ENCODE assay signal across 8 cellular contexts in the genomic region with DNA sequence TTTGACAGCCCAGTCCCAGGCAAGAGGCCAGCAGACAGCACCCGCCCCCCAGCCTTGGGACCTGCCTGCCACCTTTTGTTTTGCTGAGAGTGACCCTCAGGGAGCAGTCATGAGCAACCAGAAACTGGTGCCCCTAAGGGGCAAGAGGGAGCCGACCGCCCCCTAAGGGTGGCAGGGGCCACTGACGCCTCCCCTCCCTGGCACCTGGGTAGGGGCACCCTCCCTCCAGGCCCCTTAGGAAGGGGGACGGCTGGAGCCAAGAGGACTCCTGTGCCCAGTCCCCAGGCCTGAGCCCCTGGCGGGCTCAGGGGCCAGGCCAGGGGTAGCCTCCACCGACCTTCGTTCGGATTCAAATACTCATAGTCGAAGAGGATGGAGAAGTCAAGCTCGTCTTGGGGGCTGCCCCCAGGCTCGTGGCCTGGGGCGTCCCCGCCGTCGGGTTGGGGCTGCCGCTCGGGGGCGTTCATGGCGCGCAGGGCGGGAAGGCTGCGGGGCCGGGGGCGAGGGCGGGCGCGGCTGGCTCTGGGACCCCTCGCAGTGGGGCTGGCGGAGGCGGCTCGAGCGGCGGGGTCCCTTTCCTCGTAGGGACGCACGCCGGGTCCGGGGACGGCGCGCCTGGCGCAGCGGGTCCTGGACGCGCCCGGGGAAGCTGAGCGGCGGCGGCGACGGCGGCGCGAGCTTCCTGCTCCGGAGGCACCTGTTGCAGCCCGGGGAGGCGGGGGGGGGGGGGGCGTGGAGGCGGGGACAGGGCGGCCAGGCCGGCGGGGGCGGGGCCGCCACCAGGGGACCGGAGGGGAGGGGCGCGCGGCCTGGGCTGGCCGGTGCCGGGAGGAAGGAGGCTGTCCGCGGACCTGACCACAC. TPM values are rescaled to one million over a fixed set of nuclear protein-coding genes. Genes with fewer than 3 reads are reported as not detected.
DNase-seq lines count a peak whose midpoint lies in the region; ATAC-seq and TF ChIP-seq lines count a peak whose summit lies in the region.

A gene (minus strand): TSS at position 687 of the 861 bp plus-strand sequence. CDS start 220 bp downstream, at position 467.

- TF ChIP-seq CTCF in kidney epithelial cell (IDR thresholded peaks at IDR 0.05; ENCODE audit: insufficient read depth, low read length, poor library complexity, severe bottlenecking) = peak; percentile 36

- peaks cover 31 to 37% of the 10 kb centered on the region in 2 donors for H3K36me3 Mint-ChIP-seq in activated naive CD4-positive, alpha-beta T cell treated with anti-CD3 and anti-CD28 coated beads, Interleukin-2, amount 50 U/mL, for 72 hours

- H3K4me3 ChIP-seq in kidney epithelial cell (ENCODE audit: low read depth, low read length) = peak within 1 kb of the TSS; percentile 32

- peak within 1 kb of the TSS; percentile 98 for H3K27ac Mint-ChIP-seq in activated naive CD4-positive, alpha-beta T cell treated with anti-CD3 and anti-CD28 coated beads, Interleukin-2, amount 50 U/mL, for 72 hours

- peak; percentile 34 for DNase-seq in NCI-H748 (lab: John Stamatoyannopoulos, UW; ENCODE audit: unreplicated experiment)
- DNase-seq in NCI-H748 treated with DMSO at 0.1 percent for 48 hours (lab: John Stamatoyannopoulos, UW) = no peak
- peak; percentile 52 to 84 for DNase-seq in activated naive CD4-positive, alpha-beta T cell treated with anti-CD3 and anti-CD28 coated beads, Interleukin-2, amount 50 U/mL, for 72 hours (ENCODE audit: low spot score in 2 of 2)
- DNase-seq in kidney epithelial cell (ENCODE audit: low read depth) = no peak
- peak; percentile 39 for DNase-seq in stimulated activated CD8-positive, alpha-beta memory T cell treated with anti-CD3 and anti-CD28 coated beads, Interleukin-12 subunit alpha, Interleukin-12 subunit beta, amount 100 ng/mL, for 1 hour (ENCODE audit: low read depth)
- no peak for DNase-seq in SK-N-DZ (ENCODE audit: low spot score)

- H3K9me3 Mint-ChIP-seq in activated naive CD4-positive, alpha-beta T cell treated with anti-CD3 and anti-CD28 coated beads, Interleukin-2, amount 50 U/mL, for 72 hours = no peaks in the 10 kb centered on the region

- H3K36me3 ChIP-seq in kidney epithelial cell (ENCODE audit: control insufficient read depth, insufficient read depth, low read length) = no peaks in the 10 kb centered on the region

- peaks cover 4% of the 10 kb centered on the region for H3K27me3 ChIP-seq in kidney epithelial cell (ENCODE audit: control insufficient read depth, insufficient read depth, low read length)

- ATAC-seq in HG03066 (IDR thresholded peaks at IDR 0.05; ENCODE audit: low read depth, unreplicated experiment) = peak; percentile 47
- ATAC-seq in SK-N-SH treated with all-trans-retinoic acid at 6 μM for 48 hours = peak; percentile 33
- ATAC-seq in activated naive CD4-positive, alpha-beta T cell treated with anti-CD3 and anti-CD28 coated beads, Interleukin-2, amount 50 U/mL, for 72 hours = peak; percentile 42 to 58

TF ChIP-seq in SK-N-SH treated with all-trans-retinoic acid at 6 μM for 48 hours, 23 proteins besides CTCF, POLR2A, EP300 and RAD21:
- no peak for TF ChIP-seq ESRRG (CRISPR knock-in tag; IDR thresholded peaks at IDR 0.05)
- TF ChIP-seq, protein P1, sequence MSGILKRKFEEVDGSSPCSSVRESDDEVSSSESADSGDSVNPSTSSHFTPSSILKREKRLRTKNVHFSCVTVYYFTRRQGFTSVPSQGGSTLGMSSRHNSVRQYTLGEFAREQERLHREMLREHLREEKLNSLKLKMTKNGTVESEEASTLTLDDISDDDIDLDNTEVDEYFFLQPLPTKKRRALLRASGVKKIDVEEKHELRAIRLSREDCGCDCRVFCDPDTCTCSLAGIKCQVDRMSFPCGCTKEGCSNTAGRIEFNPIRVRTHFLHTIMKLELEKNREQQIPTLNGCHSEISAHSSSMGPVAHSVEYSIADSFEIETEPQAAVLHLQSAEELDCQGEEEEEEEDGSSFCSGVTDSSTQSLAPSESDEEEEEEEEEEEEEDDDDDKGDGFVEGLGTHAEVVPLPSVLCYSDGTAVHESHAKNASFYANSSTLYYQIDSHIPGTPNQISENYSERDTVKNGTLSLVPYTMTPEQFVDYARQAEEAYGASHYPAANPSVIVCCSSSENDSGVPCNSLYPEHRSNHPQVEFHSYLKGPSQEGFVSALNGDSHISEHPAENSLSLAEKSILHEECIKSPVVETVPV (CRISPR knock-in tag; IDR thresholded peaks at IDR 0.05) = no peak

RNA-seq across cellular contexts. Expression of the gene that starts here (rescaled TPM):
- total RNA-seq in activated naive CD4-positive, alpha-beta T cell treated with anti-CD3 and anti-CD28 coated beads, Interleukin-2, amount 50 U/mL, for 72 hours = 10 to 100 TPM; 29.9 to 39.4 TPM
- 2.9 and 3.2 TPM in 2 replicates for total RNA-seq in kidney epithelial cell
- polyA plus RNA-seq in SK-N-DZ (2014; cell fraction: cytosol; rRNA removed) = not detected in 2 replicates
- not detected in 2 replicates for polyA plus RNA-seq in SK-N-DZ (2014; cell fraction: nucleus; rRNA removed)

Comparison
In these comparisons a context has a peak if more than half of its experiments do, and no peak if none do; other contexts are left out.
1. DNase-seq: peak in NCI-H748 (single experiment), activated naive CD4-positive, alpha-beta T cell treated with anti-CD3 and anti-CD28 coated beads, Interleukin-2, amount 50 U/mL, for 72 hours (2 of 2) and stimulated activated CD8-positive, alpha-beta memory T cell treated with anti-CD3 and anti-CD28 coated beads, Interleukin-12 subunit alpha, Interleukin-12 subunit beta, amount 100 ng/mL, for 1 hour (single experiment); none in NCI-H748 treated with DMSO at 0.1 percent for 48 hours (single experiment), kidney epithelial cell (single experiment) and SK-N-DZ (single experiment).
2. Peak in every context shown above with its lines, with median percentiles within 50 percentile points of each other: ATAC-seq.